13 cellular contexts compared by ENCODE assay signal in the genomic region with DNA sequence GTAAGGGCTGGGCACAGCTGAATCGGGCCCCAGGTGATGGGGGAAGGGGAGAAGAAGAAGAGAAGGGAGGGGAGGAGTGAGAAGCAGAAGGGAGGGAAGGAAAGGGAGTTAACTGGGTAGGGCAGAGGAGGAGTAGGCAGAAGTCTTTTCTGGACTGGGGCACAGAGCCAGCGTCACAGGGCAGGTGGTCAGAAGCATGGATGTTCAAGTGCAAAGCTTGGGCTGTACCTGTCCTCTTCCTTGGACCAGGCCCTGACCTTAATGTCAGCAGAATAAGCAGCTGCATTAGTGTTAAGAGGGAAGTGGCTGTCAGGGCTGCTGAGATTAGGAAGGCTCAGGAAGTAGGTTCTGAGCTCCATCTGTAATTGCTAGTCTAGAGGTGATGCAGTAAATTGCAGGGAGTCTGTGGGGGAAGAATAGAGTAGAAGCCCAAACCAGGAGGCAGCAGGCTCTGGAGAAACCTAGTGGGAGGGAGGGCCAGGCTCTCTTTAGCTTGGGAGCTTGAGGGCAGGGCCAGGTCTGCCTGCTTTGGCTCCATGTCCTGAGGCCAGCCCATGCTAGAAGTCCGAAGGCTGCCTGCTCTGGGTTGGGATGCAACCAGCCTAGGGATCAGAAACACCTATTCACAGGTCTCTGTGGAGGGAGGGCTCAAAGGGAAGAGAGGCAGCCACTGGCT. TPM values are rescaled to one million over a fixed set of nuclear protein-coding genes. Genes with fewer than 3 reads are reported as not detected.
DNase-seq lines count a peak whose midpoint lies in the region; ATAC-seq, FAIRE-seq and TF ChIP-seq lines count a peak whose summit lies in the region.
"Had no signal": no experiment of that assay in that cellular context is flagged by ENCODE, and none has a peak within 500 bp of the region (broad histone marks: within the 10 kb centered on the region; RNA-seq: fewer than 3 reads in every experiment).

No MANE protein-coding gene starts in this region.

- H3K9me3 Mint-ChIP-seq in activated naive CD4-positive, alpha-beta T cell treated with anti-CD3 and anti-CD28 coated beads, Interleukin-2, amount 50 U/mL, for 24 hours, result no peaks in the 10 kb centered on the region
- H3K9me3 Mint-ChIP-seq in dendritic cell treated with granulocyte-macrophage colony-stimulating factor and Interleukin-4, amounts not matched to agents 40 ng/mL and 50 ng/mL, for 4 days, result no peaks in the 10 kb centered on the region

- H3K4me3 Mint-ChIP-seq in activated naive CD4-positive, alpha-beta T cell treated with anti-CD3 and anti-CD28 coated beads, Interleukin-2, amount 50 U/mL, for 24 hours, result peak overlapping the region; percentile 65
- H3K4me3 Mint-ChIP-seq in T-helper 17 cell, result peak overlapping the region; percentile 86
- no peak overlapping the region for H3K4me3 Mint-ChIP-seq in dendritic cell treated with granulocyte-macrophage colony-stimulating factor and Interleukin-4, amounts not matched to agents 40 ng/mL and 50 ng/mL, for 4 days

- no peak overlapping the region for H3K27ac ChIP-seq in pancreas
- H3K27ac ChIP-seq: body of pancreas, SK-N-MC had no signal

- FAIRE-seq in pancreas (lab: Jason Lieb, UNC), result no peak
- FAIRE-seq: endothelial cell of umbilical vein had no signal

- peak overlapping the region; percentile 92 for H3K27ac Mint-ChIP-seq in activated naive CD4-positive, alpha-beta T cell treated with anti-CD3 and anti-CD28 coated beads, Interleukin-2, amount 50 U/mL, for 24 hours
- H3K27ac Mint-ChIP-seq in T-helper 17 cell, result peak overlapping the region; percentile 100
- peak overlapping the region; percentile 11 for H3K27ac Mint-ChIP-seq in dendritic cell treated with granulocyte-macrophage colony-stimulating factor and Interleukin-4, amounts not matched to agents 40 ng/mL and 50 ng/mL, for 4 days

- no peak for DNase-seq in activated naive CD4-positive, alpha-beta T cell (lab: John Stamatoyannopoulos, UW)
- DNase-seq in T-helper 17 cell (no peak), pancreas (no peak)
- peak; percentile 27 for DNase-seq in stimulated activated CD8-positive, alpha-beta memory T cell treated with anti-CD3 and anti-CD28 coated beads, Interleukin-4, amount 100 ng/mL, for 48 hours
- DNase-seq: body of pancreas, hippocampal formation had no signal

- H3K4me1 ChIP-seq in pancreas, result no peaks in the 10 kb centered on the region
- H3K4me1 ChIP-seq: body of pancreas had no signal

- no peaks in the 10 kb centered on the region for H3K36me3 ChIP-seq in pancreas

- peaks cover 91% of the 10 kb centered on the region for H3K4me1 Mint-ChIP-seq in activated naive CD4-positive, alpha-beta T cell treated with anti-CD3 and anti-CD28 coated beads, Interleukin-2, amount 50 U/mL, for 24 hours
- H3K4me1 Mint-ChIP-seq in T-helper 17 cell, result peaks cover 77% of the 10 kb centered on the region
- peaks cover 21% of the 10 kb centered on the region for H3K4me1 Mint-ChIP-seq in dendritic cell treated with granulocyte-macrophage colony-stimulating factor and Interleukin-4, amounts not matched to agents 40 ng/mL and 50 ng/mL, for 4 days (ENCODE audit: low read depth)

- H3K36me3 Mint-ChIP-seq in activated naive CD4-positive, alpha-beta T cell treated with anti-CD3 and anti-CD28 coated beads, Interleukin-2, amount 50 U/mL, for 24 hours, result peaks cover 2% of the 10 kb centered on the region
- no peaks in the 10 kb centered on the region for H3K36me3 Mint-ChIP-seq in T-helper 17 cell (ENCODE audit: low read depth)
- peaks cover 36% of the 10 kb centered on the region for H3K36me3 Mint-ChIP-seq in dendritic cell treated with granulocyte-macrophage colony-stimulating factor and Interleukin-4, amounts not matched to agents 40 ng/mL and 50 ng/mL, for 4 days (ENCODE audit: low read depth)

- H3K27me3 ChIP-seq in pancreas, result no peaks in the 10 kb centered on the region
- H3K27me3 ChIP-seq: body of pancreas had no signal

- no peaks in the 10 kb centered on the region for H3K27me3 Mint-ChIP-seq in activated naive CD4-positive, alpha-beta T cell treated with anti-CD3 and anti-CD28 coated beads, Interleukin-2, amount 50 U/mL, for 24 hours
- no peaks in the 10 kb centered on the region for H3K27me3 Mint-ChIP-seq in T-helper 17 cell
- no peaks in the 10 kb centered on the region for H3K27me3 Mint-ChIP-seq in dendritic cell treated with granulocyte-macrophage colony-stimulating factor and Interleukin-4, amounts not matched to agents 40 ng/mL and 50 ng/mL, for 4 days

- no peak overlapping the region for H3K4me3 ChIP-seq in pancreas
- H3K4me3 ChIP-seq: body of pancreas, lung, SK-N-MC had no signal

- H3K9me3 ChIP-seq in T-helper 17 cell (ENCODE audit: control insufficient read depth, low read length, poor library complexity, severe bottlenecking) (no peaks in the 10 kb centered on the region), pancreas (no peaks in the 10 kb centered on the region)
- H3K9me3 ChIP-seq: body of pancreas had no signal

- ATAC-seq in T-helper 17 cell (no peak), HG02763 (IDR thresholded peaks at IDR 0.05; ENCODE audit: unreplicated experiment) (no peak), pancreas (no peak), HG03521 (IDR thresholded peaks at IDR 0.05; ENCODE audit: unreplicated experiment) (no peak)
- ATAC-seq: body of pancreas had no signal

- intact Hi-C loops in dendritic cell treated with granulocyte-macrophage colony-stimulating factor and Interleukin-4, amounts not matched to agents 40 ng/mL and 50 ng/mL, for 4 days (cut with micrococcal nuclease), result no loop called here
- intact Hi-C loops in pancreas (cut with DNase I), result no loop called here

- WGBS in pancreas, 2 donors, result 91 to 95% methylated on average over 3 of the region's 3 CpGs

- TF ChIP-seq CTCF in pancreas (IDR thresholded peaks at IDR 0.05), result no peak

RNA-seq across cellular contexts. Expression of a gene that starts 1.6 kb away (rescaled TPM):
- total RNA-seq in T-helper 17 cell (1 to 10 TPM; 5.5 to 6.0 TPM), pancreas (1 to 10 TPM in 1 of 6 donors, under 1 TPM in 5; 0.32 to 1.5 (median 0.67) TPM)
- 1 to 10 TPM; 2.0 TPM for polyA plus RNA-seq in pancreas

RNA-seq across cellular contexts. Expression of a gene that starts 27.8 kb away (rescaled TPM):
- 100 to 1,000 TPM; 701 to 919 TPM for total RNA-seq in T-helper 17 cell
- total RNA-seq in pancreas, result 10 to 100 TPM in 4 of 6 donors, 1 to 10 TPM in 2; 4.6 to 19.4 (median 12.7) TPM
- 10 to 100 TPM in 1 of 2 donors, 1 to 10 TPM in 1; 10.0 to 16.1 TPM for polyA plus RNA-seq in pancreas

RNA-seq across cellular contexts. Expression of a gene that starts 59.6 kb away (rescaled TPM):
- total RNA-seq in T-helper 17 cell, result under 1 TPM in 1 of 2 donors, not detected in 1; 0.40 TPM
- total RNA-seq in pancreas, result 1 to 10 TPM in 1 of 6 donors, under 1 TPM in 5; 0.22 to 1.8 (median 0.41) TPM
- 1 to 10 TPM in 1 of 2 donors, under 1 TPM in 1; 0.99 to 2.1 TPM for polyA plus RNA-seq in pancreas

Comparison
In these comparisons a context has a peak if more than half of its experiments do, and no peak if none do; other contexts are left out.
1. H3K27ac Mint-ChIP-seq: peak in every context shown above with its lines; median percentile 100 in T-helper 17 cell; 92 in activated naive CD4-positive, alpha-beta T cell treated with anti-CD3 and anti-CD28 coated beads, Interleukin-2, amount 50 U/mL, for 24 hours; 11 in dendritic cell treated with granulocyte-macrophage colony-stimulating factor and Interleukin-4, amounts not matched to agents 40 ng/mL and 50 ng/mL, for 4 days.
2. RNA of a gene that starts 27.8 kb away (total RNA-seq): 701 to 919 TPM in T-helper 17 cell; 4.6 to 19.4 TPM in pancreas; every median in the first group is over 10 times any median in the second.